In the genomic region with DNA sequence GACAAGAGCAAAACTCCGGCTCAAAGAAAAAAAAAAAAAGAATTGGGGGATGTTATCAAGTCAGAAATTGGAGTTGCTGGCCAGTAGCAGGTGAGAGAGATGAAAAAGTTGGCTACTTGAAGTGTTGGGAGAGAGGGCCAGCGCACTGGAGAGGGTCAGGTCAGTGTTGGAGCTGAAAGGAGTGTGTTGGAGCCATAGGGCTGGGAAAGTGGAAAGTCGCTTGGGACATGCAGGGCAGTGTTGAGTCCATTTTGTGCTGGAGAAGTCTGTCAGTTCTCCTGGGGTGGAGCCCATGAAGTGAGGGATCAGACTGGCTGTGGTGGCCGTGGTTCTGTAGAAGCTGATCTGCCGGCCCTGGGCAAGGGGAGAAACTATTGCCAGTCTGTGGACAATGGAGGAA, we compare ENCODE assay signal across 11 cellular contexts. TPM values are rescaled to one million over a fixed set of nuclear protein-coding genes. Genes with fewer than 3 reads are reported as not detected.
DNase-seq lines count a peak whose midpoint lies in the region; TF ChIP-seq lines count a peak whose summit lies in the region.
"Had no signal": no experiment of that assay in that cellular context is flagged by ENCODE, and none has a peak within 500 bp of the region (broad histone marks: within the 10 kb centered on the region; RNA-seq: fewer than 3 reads in every experiment).

No MANE protein-coding gene starts in this region.

- no peaks in the 10 kb centered on the region for H3K9me3 ChIP-seq in CD4-positive, alpha-beta memory T cell (ENCODE audit: control insufficient read depth in 1 of 2, low read length in 2 of 2)
- no peaks in the 10 kb centered on the region for H3K9me3 ChIP-seq in neural cell (ENCODE audit: low read length)
- H3K9me3 ChIP-seq: esophagus muscularis mucosa, SJSA1, vagina had no signal

- no peaks in the 10 kb centered on the region for H3K27me3 Mint-ChIP-seq in CD4-positive, alpha-beta memory T cell

- intact Hi-C loops in CD4-positive, alpha-beta memory T cell (cut with micrococcal nuclease) = loop anchor here (5.0 kb wide), 1 partner anchor 638 kb away; a partner anchor contains a TSS

- peaks cover 48 to 84% (median 67%) of the 10 kb centered on the region in 4 donors for H3K4me1 Mint-ChIP-seq in CD4-positive, alpha-beta memory T cell

- in situ Hi-C loops in brain microvascular endothelial cell (cut with HindIII; ENCODE audit: low pct_ligation_motif_present, low sequenced_read_pairs) = no loop called here

- H3K4me1 ChIP-seq in CD4-positive, alpha-beta memory T cell (ENCODE audit: insufficient read depth, low read length) = peaks cover 54% of the 10 kb centered on the region
- H3K4me1 ChIP-seq in KMS-11 (ENCODE audit: low read depth, poor library complexity, severe bottlenecking) = peaks cover 52% of the 10 kb centered on the region

- H3K36me3 Mint-ChIP-seq in CD4-positive, alpha-beta memory T cell = peaks cover 5 to 22% of the 10 kb centered on the region in 2 donors

- H3K9me2 ChIP-seq in neural cell (ENCODE audit: insufficient read depth, low read length) = no peaks in the 10 kb centered on the region

- no peak overlapping the region for H3K4me3 ChIP-seq in CD4-positive, alpha-beta memory T cell (ENCODE audit: low read length in 2 of 2)
- H3K4me3 ChIP-seq in KMS-11 (IDR thresholded peaks at IDR 0.05; ENCODE audit: insufficient read depth, low read depth, low read length) (no peak overlapping the region), brain microvascular endothelial cell (ENCODE audit: low read depth, low read length) (peak overlapping the region; percentile 15), neural cell (ENCODE audit: low read length) (peak overlapping the region; percentile 98)

- peak overlapping the region; percentile 22 to 94 (median 45) for H3K27ac Mint-ChIP-seq in CD4-positive, alpha-beta memory T cell

- CTCF ChIA-PET in CD4-positive, alpha-beta memory T cell (lab: Charles Lee; ENCODE audit: partially characterized antibody) = no interaction called here

- H3K79me2 ChIP-seq in KMS-11 (ENCODE audit: insufficient read depth, low read depth) = peaks cover 66% of the 10 kb centered on the region
- peaks cover 59% of the 10 kb centered on the region for H3K79me2 ChIP-seq in neural cell (replicated peaks; ENCODE audit: insufficient read depth, low read length)

- no peak overlapping the region for H3K27ac ChIP-seq in CD4-positive, alpha-beta memory T cell (ENCODE audit: low read depth, low read length)
- H3K27ac ChIP-seq in KMS-11 (no peak overlapping the region), brain microvascular endothelial cell (no peak overlapping the region), neural cell (ENCODE audit: low read length) (no peak overlapping the region)
- H3K27ac ChIP-seq: esophagus muscularis mucosa, SJSA1, vagina had no signal

- TF ChIP-seq RAD21 in neural cell (conservative IDR thresholded peaks at IDR 0.05) = no peak

- no peak overlapping the region; the same call in 1 of the 2 replicates for H3K9ac ChIP-seq in KMS-11
- H3K9ac ChIP-seq in neural cell (ENCODE audit: low read length) = no peak overlapping the region

- H4K20me1 ChIP-seq in KMS-11 (ENCODE audit: insufficient read depth) (peaks cover 3% of the 10 kb centered on the region; the same call in 1 of the 2 replicates), neural cell (ENCODE audit: insufficient read depth) (peaks cover 18% of the 10 kb centered on the region)

- POLR2A ChIA-PET in CD4-positive, alpha-beta memory T cell (lab: Charles Lee; ENCODE audit: partially characterized antibody) = no interaction called here

- TF ChIP-seq CTCF in KMS-11 (conservative IDR thresholded peaks at IDR 0.05; ENCODE audit: low read depth, low read length) (no peak), brain microvascular endothelial cell (IDR thresholded peaks at IDR 0.05; ENCODE audit: low read depth, low read length, missing control alignments) (no peak), neural cell (IDR thresholded peaks at IDR 0.05; ENCODE audit: poor library complexity, severe bottlenecking) (no peak)

- H3K27me3 ChIP-seq in CD4-positive, alpha-beta memory T cell (ENCODE audit: insufficient read depth, low read length) = no peaks in the 10 kb centered on the region
- no peaks in the 10 kb centered on the region for H3K27me3 ChIP-seq in KMS-11 (ENCODE audit: insufficient read depth, low read depth)
- no peaks in the 10 kb centered on the region for H3K27me3 ChIP-seq in brain microvascular endothelial cell (replicated peaks)
- no peaks in the 10 kb centered on the region for H3K27me3 ChIP-seq in neural cell (ENCODE audit: insufficient read depth, low read depth, low read length)
- H3K27me3 ChIP-seq: esophagus muscularis mucosa, SJSA1, vagina had no signal

- peaks cover 7% of the 10 kb centered on the region for H3F3A ChIP-seq in neural cell (ENCODE audit: insufficient read depth, low read length, poor library complexity, severe bottlenecking)

- TF ChIP-seq EP300 in neural cell (conservative IDR thresholded peaks at IDR 0.05; ENCODE audit: poor library complexity, severe bottlenecking) = no peak

- no peak for DNase-seq in CD4-positive, alpha-beta memory T cell
- DNase-seq in brain microvascular endothelial cell (no peak), DMS79 treated with DMSO at 0.1 percent for 48 hours (lab: John Stamatoyannopoulos, UW) (no peak), HCEC 1CT (no peak), COLO829 (ENCODE audit: low spot score) (no peak), kidney tubule cell (ENCODE audit: low spot score) (no peak)

- H3K4me3 Mint-ChIP-seq in CD4-positive, alpha-beta memory T cell = peak overlapping the region; percentile 76 to 98 (median 92)

- H2AFZ ChIP-seq in KMS-11 (ENCODE audit: low read depth) (no peak overlapping the region), neural cell (ENCODE audit: low read depth, low read length) (no peak overlapping the region)

- peak overlapping the region; percentile 98; the same call in 1 of the 2 replicates for H3K4me2 ChIP-seq in KMS-11
- peak overlapping the region; percentile 27 for H3K4me2 ChIP-seq in neural cell (ENCODE audit: low read length)

- H3K36me3 ChIP-seq in CD4-positive, alpha-beta memory T cell (ENCODE audit: insufficient read depth, low read length) = peaks cover 6% of the 10 kb centered on the region
- peaks cover 6% of the 10 kb centered on the region; the same call in 1 of the 2 replicates for H3K36me3 ChIP-seq in KMS-11 (ENCODE audit: insufficient read depth)
- peaks cover 11% of the 10 kb centered on the region for H3K36me3 ChIP-seq in brain microvascular endothelial cell (replicated peaks)
- no peaks in the 10 kb centered on the region for H3K36me3 ChIP-seq in neural cell (ENCODE audit: insufficient read depth, low read length)

- H3K9me3 Mint-ChIP-seq in CD4-positive, alpha-beta memory T cell = no peaks in the 10 kb centered on the region

TF ChIP-seq in neural cell, 6 proteins besides CTCF, POLR2A, EP300 and RAD21:
- no peak for TF ChIP-seq MXI1 (conservative IDR thresholded peaks at IDR 0.05; ENCODE audit: poor library complexity, severe bottlenecking)
- no peak for TF ChIP-seq SMC3 (conservative IDR thresholded peaks at IDR 0.05; ENCODE audit: poor library complexity)
- TF ChIP-seq, protein P1, sequence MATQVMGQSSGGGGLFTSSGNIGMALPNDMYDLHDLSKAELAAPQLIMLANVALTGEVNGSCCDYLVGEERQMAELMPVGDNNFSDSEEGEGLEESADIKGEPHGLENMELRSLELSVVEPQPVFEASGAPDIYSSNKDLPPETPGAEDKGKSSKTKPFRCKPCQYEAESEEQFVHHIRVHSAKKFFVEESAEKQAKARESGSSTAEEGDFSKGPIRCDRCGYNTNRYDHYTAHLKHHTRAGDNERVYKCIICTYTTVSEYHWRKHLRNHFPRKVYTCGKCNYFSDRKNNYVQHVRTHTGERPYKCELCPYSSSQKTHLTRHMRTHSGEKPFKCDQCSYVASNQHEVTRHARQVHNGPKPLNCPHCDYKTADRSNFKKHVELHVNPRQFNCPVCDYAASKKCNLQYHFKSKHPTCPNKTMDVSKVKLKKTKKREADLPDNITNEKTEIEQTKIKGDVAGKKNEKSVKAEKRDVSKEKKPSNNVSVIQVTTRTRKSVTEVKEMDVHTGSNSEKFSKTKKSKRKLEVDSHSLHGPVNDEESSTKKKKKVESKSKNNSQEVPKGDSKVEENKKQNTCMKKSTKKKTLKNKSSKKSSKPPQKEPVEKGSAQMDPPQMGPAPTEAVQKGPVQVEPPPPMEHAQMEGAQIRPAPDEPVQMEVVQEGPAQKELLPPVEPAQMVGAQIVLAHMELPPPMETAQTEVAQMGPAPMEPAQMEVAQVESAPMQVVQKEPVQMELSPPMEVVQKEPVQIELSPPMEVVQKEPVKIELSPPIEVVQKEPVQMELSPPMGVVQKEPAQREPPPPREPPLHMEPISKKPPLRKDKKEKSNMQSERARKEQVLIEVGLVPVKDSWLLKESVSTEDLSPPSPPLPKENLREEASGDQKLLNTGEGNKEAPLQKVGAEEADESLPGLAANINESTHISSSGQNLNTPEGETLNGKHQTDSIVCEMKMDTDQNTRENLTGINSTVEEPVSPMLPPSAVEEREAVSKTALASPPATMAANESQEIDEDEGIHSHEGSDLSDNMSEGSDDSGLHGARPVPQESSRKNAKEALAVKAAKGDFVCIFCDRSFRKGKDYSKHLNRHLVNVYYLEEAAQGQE (IDR thresholded peaks at IDR 0.05; ENCODE audit: borderline replicate concordance) = no peak
- TF ChIP-seq TAF1 (IDR thresholded peaks at IDR 0.05; ENCODE audit: low read depth) = no peak
- TF ChIP-seq EZH2 (IDR thresholded peaks at IDR 0.05; ENCODE audit: borderline replicate concordance, insufficient read depth, low read length, poor library complexity, severe bottlenecking) = no peak
- no peak for TF ChIP-seq POLR2AphosphoS5 (IDR thresholded peaks at IDR 0.05)
TF ChIP-seq in neural cell: peak in this region for 0.

RNA-seq across cellular contexts. Expression of a gene that starts 1.7 kb away (rescaled TPM):
- 10 to 100 TPM; 25.2 to 26.2 TPM for total RNA-seq in CD4-positive, alpha-beta memory T cell
- polyA plus RNA-seq in CD4-positive, alpha-beta memory T cell = 1 to 10 TPM in 1 of 2 donors, under 1 TPM in 1; 0.31 to 1.4 TPM
- polyA plus RNA-seq in neural cell = 53.7 and 56.6 TPM in 2 replicates
- 51.7 and 67.0 TPM in 2 replicates for polyA minus RNA-seq in neural cell

RNA-seq across cellular contexts. Expression of a gene that starts 15.6 kb away (rescaled TPM):
- 10 to 100 TPM; 15.9 to 17.6 TPM for total RNA-seq in CD4-positive, alpha-beta memory T cell
- 10 to 100 TPM; 34.9 to 75.3 TPM for polyA plus RNA-seq in CD4-positive, alpha-beta memory T cell
- polyA plus RNA-seq in neural cell = 14.4 and 26.5 TPM in 2 replicates
- polyA minus RNA-seq in neural cell = 26.4 and 28.5 TPM in 2 replicates

RNA-seq across cellular contexts. Expression of a gene that starts 18.4 kb away (rescaled TPM):
- total RNA-seq in CD4-positive, alpha-beta memory T cell = 1 to 10 TPM; 1.7 to 1.9 TPM
- 1 to 10 TPM in 1 of 2 donors, under 1 TPM in 1; 0.98 to 3.2 TPM for polyA plus RNA-seq in CD4-positive, alpha-beta memory T cell
- 1.0 and 1.4 TPM in 2 replicates for polyA plus RNA-seq in neural cell
- polyA minus RNA-seq in neural cell = 0.58 and 0.73 TPM in 2 replicates
- total RNA-seq: SJSA1 had no signal

RNA-seq across cellular contexts. Expression of a gene that starts 55.9 kb away (rescaled TPM):
- 100 to 1,000 TPM; 156 to 163 TPM for total RNA-seq in CD4-positive, alpha-beta memory T cell
- 10 to 100 TPM in 1 of 2 donors, 1 to 10 TPM in 1; 3.8 to 12.7 TPM for polyA plus RNA-seq in CD4-positive, alpha-beta memory T cell
- 30.1 and 38.4 TPM in 2 replicates for polyA plus RNA-seq in neural cell
- 17.4 and 22.4 TPM in 2 replicates for polyA minus RNA-seq in neural cell

Comparison
In these comparisons a context has a peak if more than half of its experiments do, and no peak if none do; other contexts are left out.
1. H3K4me3 ChIP-seq: peak in brain microvascular endothelial cell (single experiment) and neural cell (single experiment); none in CD4-positive, alpha-beta memory T cell (0 of 2) and KMS-11 (single experiment).
2. RNA of a gene that starts 1.7 kb away (polyA plus RNA-seq): 53.7 to 56.6 TPM in neural cell; 0.31 to 1.4 TPM in CD4-positive, alpha-beta memory T cell; every median in the first group is over 10 times any median in the second.